14 cellular contexts compared by ENCODE assay signal in the genomic region with DNA sequence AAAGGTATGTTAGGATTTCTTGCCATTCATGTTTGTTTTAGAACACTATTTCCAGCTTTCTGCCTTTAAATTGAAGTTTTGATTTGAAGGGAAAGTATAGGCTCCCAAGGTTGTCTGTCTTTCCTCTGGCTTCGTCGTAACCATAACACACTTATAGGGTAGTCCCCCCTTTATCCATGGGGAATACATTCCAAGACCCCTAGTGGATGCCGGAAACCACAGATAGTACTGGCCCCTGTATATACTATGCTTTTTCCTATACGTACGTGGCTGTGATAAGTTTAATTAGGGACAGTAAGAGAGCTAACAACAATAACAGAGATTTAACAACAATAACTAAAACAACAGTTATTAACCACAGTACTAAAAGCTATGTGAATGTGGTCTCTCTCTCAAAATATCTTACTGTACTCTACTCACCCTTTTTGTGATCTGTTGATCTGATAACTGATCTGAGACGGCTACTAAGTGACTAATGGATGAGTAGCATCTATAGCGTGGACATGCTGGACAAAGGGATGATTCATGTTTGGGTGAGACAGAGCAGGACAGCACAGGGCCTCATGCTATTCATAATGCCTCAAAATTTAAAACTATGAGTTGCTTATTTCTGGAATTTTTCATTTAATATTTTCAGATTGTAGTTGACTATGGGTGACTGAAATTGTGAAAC.
A peak's percentile ranks its signal among the peaks of the same experiment; 100 is the strongest.
DNase-seq lines count a peak whose midpoint lies in the region; FAIRE-seq and TF ChIP-seq lines count a peak whose summit lies in the region.
"Had no signal": no experiment of that assay in that cellular context is flagged by ENCODE, and none has a peak within 500 bp of the region (broad histone marks: within the 10 kb centered on the region; RNA-seq: fewer than 3 reads in every experiment).

No MANE protein-coding gene starts in this region.

- in situ Hi-C loops in SK-MEL-5 (cut with HindIII; ENCODE audit: low pct_unique_long_range_greater_than_20kb, low sequenced_read_pairs) = no loop called here

- H3K4me3 ChIP-seq in osteoblast (ENCODE audit: insufficient read depth, low read length) (no peak overlapping the region), small intestine (ENCODE audit: low read depth in 1 of 2, low read length in 2 of 2) (no peak overlapping the region)
- H3K4me3 ChIP-seq in effector memory CD4-positive, alpha-beta T cell (ENCODE audit: insufficient read depth, low read depth, low read length, poor library complexity, severe bottlenecking) = no peak overlapping the region
- H3K4me3 ChIP-seq: esophagus muscularis mucosa, prostate gland, testis had no signal

- H2AFZ ChIP-seq in osteoblast (ENCODE audit: low read length) = no peak overlapping the region

- no peak for FAIRE-seq in small intestine (lab: Jason Lieb, UNC)

- H4K20me1 ChIP-seq in osteoblast (ENCODE audit: insufficient read depth, low read length) = peaks cover 2% of the 10 kb centered on the region

- peak overlapping the region; percentile 14 for H3K27ac ChIP-seq in osteoblast (ENCODE audit: low read depth, low read length)
- H3K27ac ChIP-seq in small intestine (ENCODE audit: low read depth in 1 of 2, low read length in 1 of 2) = no peak overlapping the region
- H3K27ac ChIP-seq in effector memory CD4-positive, alpha-beta T cell (ENCODE audit: insufficient read depth, low read length, poor library complexity, severe bottlenecking) = no peak overlapping the region
- H3K27ac ChIP-seq: esophagus muscularis mucosa, prostate gland had no signal

- H3K27me3 ChIP-seq in osteoblast (ENCODE audit: insufficient read depth, low read length) (no peaks in the 10 kb centered on the region), small intestine (ENCODE audit: control insufficient read depth in 2 of 2, insufficient read depth in 2 of 2, low read length in 2 of 2) (no peaks in the 10 kb centered on the region)
- H3K27me3 ChIP-seq in effector memory CD4-positive, alpha-beta T cell (replicated peaks; ENCODE audit: control insufficient read depth, insufficient read depth, low read length, poor library complexity, severe bottlenecking) = no peaks in the 10 kb centered on the region
- H3K27me3 ChIP-seq: esophagus muscularis mucosa, testis had no signal

- H3K9me3 ChIP-seq in osteoblast (ENCODE audit: low read depth, low read length) = no peaks in the 10 kb centered on the region
- no peaks in the 10 kb centered on the region for H3K9me3 ChIP-seq in small intestine (ENCODE audit: control insufficient read depth, low read depth)
- no peaks in the 10 kb centered on the region for H3K9me3 ChIP-seq in effector memory CD4-positive, alpha-beta T cell (ENCODE audit: control insufficient read depth, low read length)
- H3K9me3 ChIP-seq: esophagus muscularis mucosa, prostate gland, testis had no signal

- TF ChIP-seq CTCF in osteoblast (IDR thresholded peaks at IDR 0.05; ENCODE audit: extremely low read depth, low read depth, low read length) = no peak

- H3K36me3 ChIP-seq in osteoblast (ENCODE audit: insufficient read depth, low read length) (no peaks in the 10 kb centered on the region), small intestine (ENCODE audit: control insufficient read depth in 2 of 2, insufficient read depth in 2 of 2, low read length in 2 of 2) (no peaks in the 10 kb centered on the region)
- H3K36me3 ChIP-seq in effector memory CD4-positive, alpha-beta T cell (ENCODE audit: control insufficient read depth, insufficient read depth, low read length) = no peaks in the 10 kb centered on the region
- H3K36me3 ChIP-seq: esophagus muscularis mucosa, prostate gland had no signal

- WGBS in small intestine, 3 donors = 71 to 79% (median 72%) methylated on average over 7 of the region's 7 CpGs

- H3K79me2 ChIP-seq in osteoblast (ENCODE audit: insufficient read depth, low read length) = no peaks in the 10 kb centered on the region

- H3K4me2 ChIP-seq in osteoblast (ENCODE audit: insufficient read depth, low read length) = peak overlapping the region; percentile 32

- H3K4me1 ChIP-seq in osteoblast (ENCODE audit: insufficient read depth, low read length) = peaks cover 14% of the 10 kb centered on the region
- H3K4me1 ChIP-seq in small intestine (ENCODE audit: control insufficient read depth in 2 of 2, insufficient read depth in 1 of 2, low read depth in 1 of 2, low read length in 1 of 2) = no peaks in the 10 kb centered on the region
- H3K4me1 ChIP-seq in effector memory CD4-positive, alpha-beta T cell (ENCODE audit: control insufficient read depth, insufficient read depth, low read length, poor library complexity, severe bottlenecking) = no peaks in the 10 kb centered on the region
- H3K4me1 ChIP-seq: prostate gland had no signal

- DNase-seq in Daoy (ENCODE audit: low read depth) = peak; percentile 89
- DNase-seq in SK-MEL-5 (ENCODE audit: low read depth, low spot score) = peak; percentile 13
- peak; percentile 20 for DNase-seq in fibroblast of peridontal ligament (ENCODE audit: extremely low read depth)
- DNase-seq in osteoblast (ENCODE audit: insufficient read length, low spot score, missing footprints) = peak; percentile 67
- DNase-seq in small intestine = no peak
- no peak for DNase-seq in activated CD4-positive, alpha-beta T cell treated with anti-CD3 and anti-CD28 coated beads, Interleukin-2, amount 50 U/mL, for 1 hour
- DNase-seq in effector memory CD4-positive, alpha-beta T cell = no peak
- no peak for DNase-seq in GM19238 (ENCODE audit: insufficient read length, low spot score)
- DNase-seq: activated naive CD8-positive, alpha-beta T cell treated with anti-CD3 and anti-CD28 coated beads, Interleukin-2, amount 50 U/mL, for 24 hours; COR-L47; NCI-H1436 treated with DMSO at 0.1 percent for 48 hours had no signal

Comparison
In these comparisons a context has a peak if more than half of its experiments do, and no peak if none do; other contexts are left out.
1. DNase-seq: peak in Daoy (single experiment), SK-MEL-5 (single experiment), fibroblast of peridontal ligament (single experiment) and osteoblast (single experiment); none in small intestine (single experiment), activated CD4-positive, alpha-beta T cell treated with anti-CD3 and anti-CD28 coated beads, Interleukin-2, amount 50 U/mL, for 1 hour (single experiment), effector memory CD4-positive, alpha-beta T cell (0 of 3) and GM19238 (single experiment).